Comparison of ENCODE assay signal across 20 cellular contexts in the genomic region with DNA sequence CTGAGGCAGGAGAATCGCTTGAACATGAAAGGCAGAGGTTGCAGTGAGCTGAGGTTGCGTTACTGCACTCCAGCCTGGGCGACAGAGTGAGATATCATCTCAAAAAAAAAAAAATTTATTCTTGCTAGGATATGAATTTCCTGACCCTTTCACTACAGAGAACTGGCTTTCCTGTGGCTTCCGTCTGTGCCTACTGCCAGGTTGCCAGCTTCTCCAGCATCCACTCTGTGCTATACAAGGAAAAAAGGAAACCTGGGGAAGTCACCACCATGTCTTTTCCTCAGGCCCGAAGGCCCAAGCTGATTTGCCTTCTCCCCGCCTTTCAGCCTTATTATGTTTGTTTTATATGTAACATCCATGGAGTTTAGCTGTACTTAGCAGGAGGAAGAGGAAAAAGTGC.
"Had no signal": no experiment of that assay in that cellular context is flagged by ENCODE, and none has a peak within 500 bp of the region (broad histone marks: within the 10 kb centered on the region; RNA-seq: fewer than 3 reads in every experiment).

No MANE protein-coding gene starts in this region.

- H3K4me3 Mint-ChIP-seq: natural killer cell; neural progenitor cell; stimulated activated naive CD8-positive, alpha-beta T cell treated with anti-CD3 and anti-CD28 coated beads, Interleukin-15, amount 100 ng/mL, for 72 hours had no signal

- H3K4me1 Mint-ChIP-seq: natural killer cell; neural progenitor cell; stimulated activated naive CD8-positive, alpha-beta T cell treated with anti-CD3 and anti-CD28 coated beads, Interleukin-15, amount 100 ng/mL, for 72 hours had no signal

- DNase-seq: dermis blood vessel endothelial cell; effector memory CD4-positive, alpha-beta T cell; esophagus squamous epithelium; foreskin melanocyte; glutamatergic neuron; heart right ventricle; hippocampal formation; left cardiac atrium; left lung; mesendoderm; natural killer cell; right lobe of liver; small intestine; stimulated activated CD4-positive, alpha-beta T cell treated with anti-CD3 and anti-CD28 coated beads, Interleukin-15, amount 100 ng/mL, for 24 hours; stimulated activated CD4-positive, alpha-beta T cell treated with anti-CD3 and anti-CD28 coated beads, Interleukin-2, amount 100 ng/mL, for 48 hours; stimulated activated naive CD4-positive, alpha-beta T cell; stimulated activated naive CD8-positive, alpha-beta T cell treated with anti-CD3 and anti-CD28 coated beads, Interleukin-15, amount 100 ng/mL, for 72 hours; transverse colon had no signal

- H3K36me3 Mint-ChIP-seq: natural killer cell, neural progenitor cell had no signal

- H3K27ac Mint-ChIP-seq: natural killer cell; neural progenitor cell; progenitor cell of endocrine pancreas; stimulated activated naive CD8-positive, alpha-beta T cell treated with anti-CD3 and anti-CD28 coated beads, Interleukin-15, amount 100 ng/mL, for 72 hours had no signal

- ATAC-seq: heart right ventricle; left cardiac atrium; left lung; natural killer cell; right lobe of liver; stimulated activated naive CD8-positive, alpha-beta T cell treated with anti-CD3 and anti-CD28 coated beads, Interleukin-15, amount 100 ng/mL, for 72 hours had no signal

- H3K27me3 Mint-ChIP-seq: progenitor cell of endocrine pancreas; stimulated activated naive CD8-positive, alpha-beta T cell treated with anti-CD3 and anti-CD28 coated beads, Interleukin-15, amount 100 ng/mL, for 72 hours had no signal

- H3K9me3 Mint-ChIP-seq: natural killer cell; neural progenitor cell; stimulated activated naive CD8-positive, alpha-beta T cell treated with anti-CD3 and anti-CD28 coated beads, Interleukin-15, amount 100 ng/mL, for 72 hours had no signal
